16 cellular contexts compared by ENCODE assay signal in genomic region chr2:150571121-150571520, GRCh38.
A peak's percentile ranks its signal among the peaks of the same experiment; 100 is the strongest.
DNase-seq lines count a peak whose midpoint lies in the region; ATAC-seq and TF ChIP-seq lines count a peak whose summit lies in the region.
"Had no signal": no experiment of that assay in that cellular context is flagged by ENCODE, and none has a peak within 500 bp of the region (broad histone marks: within the 10 kb centered on the region; RNA-seq: fewer than 3 reads in every experiment).

No MANE protein-coding gene starts in this region.

- H3K27me3 ChIP-seq in SJSA1 (replicated peaks) (no peaks in the 10 kb centered on the region), fibroblast of lung (ENCODE audit: control insufficient read depth, insufficient read depth, low read length) (no peaks in the 10 kb centered on the region), MG63 (no peaks in the 10 kb centered on the region)
- H3K27me3 ChIP-seq: BE2C had no signal

- H4K20me1 ChIP-seq in fibroblast of lung (ENCODE audit: control insufficient read depth, extremely low read depth, insufficient read depth, low read length), result no peaks in the 10 kb centered on the region

- H3K27ac ChIP-seq in SJSA1, result peak overlapping the region; percentile 87
- H3K27ac ChIP-seq in fibroblast of lung (ENCODE audit: insufficient read depth, low read length), result peak overlapping the region; percentile 82
- H3K27ac ChIP-seq: KMS-11 had no signal

- no peaks in the 10 kb centered on the region for H3K9me3 Mint-ChIP-seq in osteocyte (ENCODE audit: unreplicated experiment)

- H3K27ac Mint-ChIP-seq in osteocyte (ENCODE audit: unreplicated experiment), result peak overlapping the region; percentile 64
- H3K27ac Mint-ChIP-seq: CD4-positive, alpha-beta memory T cell had no signal

- peaks cover 43% of the 10 kb centered on the region for H3K4me1 Mint-ChIP-seq in osteocyte (ENCODE audit: unreplicated experiment)
- H3K4me1 Mint-ChIP-seq: CD4-positive, alpha-beta memory T cell had no signal

- peak overlapping the region; percentile 54 for H3K4me2 ChIP-seq in fibroblast of lung (ENCODE audit: extremely low read depth, insufficient read depth, low read length)
- H3K4me2 ChIP-seq: KMS-11 had no signal

- peaks cover 61% of the 10 kb centered on the region for H3K4me1 ChIP-seq in SJSA1 (replicated peaks)
- H3K4me1 ChIP-seq in fibroblast of lung (ENCODE audit: control insufficient read depth, extremely low read depth, insufficient read depth, low read length), result peaks cover 19% of the 10 kb centered on the region
- H3K4me1 ChIP-seq: BE2C had no signal

- H3K4me3 ChIP-seq in SJSA1, result no peak overlapping the region
- H3K4me3 ChIP-seq in fibroblast of lung (replicated peaks in 1 of 4; ENCODE audit: control extremely low read depth in 1 of 4, insufficient read depth in 1 of 4, low read depth in 3 of 4, low read length in 4 of 4), result no peak overlapping the region
- H3K4me3 ChIP-seq in MG63, result no peak overlapping the region

- no peak for TF ChIP-seq CTCF in fibroblast of lung (conservative IDR thresholded peaks at IDR 0.05 in 1 of 2, IDR thresholded peaks at IDR 0.05 in 1 of 2; ENCODE audit: low read depth in 1 of 2, low read length in 2 of 2)
- no peak for TF ChIP-seq CTCF in osteocyte (IDR thresholded peaks at IDR 0.05)

- H3K4me3 Mint-ChIP-seq in osteocyte (ENCODE audit: unreplicated experiment), result no peak overlapping the region
- H3K4me3 Mint-ChIP-seq: CD4-positive, alpha-beta memory T cell had no signal

- H2AFZ ChIP-seq in fibroblast of lung (ENCODE audit: low read length), result no peak overlapping the region

- no peak for TF ChIP-seq POLR2A in GM18505 (IDR thresholded peaks at IDR 0.05; ENCODE audit: borderline replicate concordance, extremely low read depth, insufficient read depth, insufficient read length)

- no peaks in the 10 kb centered on the region for H3K79me2 ChIP-seq in fibroblast of lung (ENCODE audit: control insufficient read depth, insufficient read depth, low read length)

- H3K36me3 ChIP-seq in SJSA1 (no peaks in the 10 kb centered on the region), fibroblast of lung (ENCODE audit: control insufficient read depth, insufficient read depth, low read length) (no peaks in the 10 kb centered on the region), MG63 (no peaks in the 10 kb centered on the region)
- H3K36me3 ChIP-seq: BE2C had no signal

- no peak overlapping the region for H3K9ac ChIP-seq in fibroblast of lung (ENCODE audit: insufficient read depth, low read length)
- H3K9ac ChIP-seq: KMS-11 had no signal

- no peaks in the 10 kb centered on the region for H3K9me3 ChIP-seq in SJSA1 (replicated peaks)
- H3K9me3 ChIP-seq in fibroblast of lung (ENCODE audit: control insufficient read depth, insufficient read depth, low read depth, low read length), result no peaks in the 10 kb centered on the region
- H3K9me3 ChIP-seq in MG63, result no peaks in the 10 kb centered on the region
- H3K9me3 ChIP-seq: BE2C had no signal

- no peaks in the 10 kb centered on the region for H3K27me3 Mint-ChIP-seq in osteocyte (ENCODE audit: unreplicated experiment)
- H3K27me3 Mint-ChIP-seq: CD4-positive, alpha-beta memory T cell had no signal

- DNase-seq in GM03348 (ENCODE audit: low spot score), result peak; percentile 42
- DNase-seq in SJSA1 (ENCODE audit: low read depth in 1 of 2, low spot score in 2 of 2), result no peak
- DNase-seq in fibroblast of lung (ENCODE audit: low read depth in 2 of 2), result no peak
- DNase-seq in osteocyte (ENCODE audit: extremely low spot score, unreplicated experiment), result no peak
- DNase-seq in NCI-H2227 treated with DMSO at 0.1 percent for 48 hours (lab: John Stamatoyannopoulos, UW), result no peak
- no peak for DNase-seq in MG63
- no peak for DNase-seq in NCI-H2107 treated with DMSO at 0.1 percent for 48 hours (lab: John Stamatoyannopoulos, UW; ENCODE audit: unreplicated experiment)
- DNase-seq: BE2C, DMS79 treated with DMSO at 0.1 percent for 48 hours, MM.1S, NCI-H1417 treated with DMSO at 0.1 percent for 48 hours, NCI-H2029, NCI-H510A treated with DMSO at 0.1 percent for 48 hours had no signal

- no peak for ATAC-seq in GM18505 (IDR thresholded peaks at IDR 0.05; ENCODE audit: unreplicated experiment)

- H3K36me3 Mint-ChIP-seq in osteocyte (ENCODE audit: unreplicated experiment), result no peaks in the 10 kb centered on the region
- H3K36me3 Mint-ChIP-seq: CD4-positive, alpha-beta memory T cell had no signal
